In the genomic region with DNA sequence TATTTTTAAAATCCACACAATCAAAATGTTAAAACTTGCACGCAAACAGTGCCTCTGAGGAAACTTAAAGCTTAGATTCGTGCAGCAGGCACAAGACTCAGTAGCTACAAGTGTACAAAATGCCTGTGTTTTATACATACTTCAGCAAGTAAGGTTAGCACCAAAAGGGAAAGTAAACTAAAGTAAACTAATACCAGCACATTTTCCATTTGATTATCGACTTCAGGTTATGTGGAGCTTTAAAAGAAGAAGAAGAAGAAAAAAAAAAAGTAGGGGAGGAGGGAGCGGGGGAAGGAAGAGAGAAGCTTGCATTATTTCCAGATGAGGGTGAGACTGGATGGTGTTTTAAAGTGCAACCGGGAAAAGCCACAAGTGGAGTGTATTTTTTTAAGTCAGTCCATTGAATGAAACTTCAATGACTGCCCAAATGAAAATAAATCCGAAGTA, we compare ENCODE assay signal across 1 cellular context.
TF ChIP-seq lines count a peak whose summit lies in the region.

No MANE protein-coding gene starts in this region.

TF ChIP-seq in IMR-90, 13 proteins besides CTCF, POLR2A, EP300 and RAD21 (continued from another document):
- TF ChIP-seq, protein P1, sequence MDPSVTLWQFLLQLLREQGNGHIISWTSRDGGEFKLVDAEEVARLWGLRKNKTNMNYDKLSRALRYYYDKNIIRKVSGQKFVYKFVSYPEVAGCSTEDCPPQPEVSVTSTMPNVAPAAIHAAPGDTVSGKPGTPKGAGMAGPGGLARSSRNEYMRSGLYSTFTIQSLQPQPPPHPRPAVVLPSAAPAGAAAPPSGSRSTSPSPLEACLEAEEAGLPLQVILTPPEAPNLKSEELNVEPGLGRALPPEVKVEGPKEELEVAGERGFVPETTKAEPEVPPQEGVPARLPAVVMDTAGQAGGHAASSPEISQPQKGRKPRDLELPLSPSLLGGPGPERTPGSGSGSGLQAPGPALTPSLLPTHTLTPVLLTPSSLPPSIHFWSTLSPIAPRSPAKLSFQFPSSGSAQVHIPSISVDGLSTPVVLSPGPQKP (IDR thresholded peaks at IDR 0.05; ENCODE audit: borderline replicate concordance, low read depth, low read length), result no peak
- TF ChIP-seq MAZ (IDR thresholded peaks at IDR 0.05; ENCODE audit: borderline replicate concordance, low read depth, low read length), result no peak
- TF ChIP-seq BHLHE40 (IDR thresholded peaks at IDR 0.05; ENCODE audit: low read depth, low read length), result no peak
- TF ChIP-seq NFE2L2 (IDR thresholded peaks at IDR 0.05; ENCODE audit: low read depth, low read length), result no peak
- TF ChIP-seq CHD1 (IDR thresholded peaks at IDR 0.05; ENCODE audit: low read depth, low read length), result no peak; the same call in 1 of the 2 replicates
- TF ChIP-seq, protein P2, sequence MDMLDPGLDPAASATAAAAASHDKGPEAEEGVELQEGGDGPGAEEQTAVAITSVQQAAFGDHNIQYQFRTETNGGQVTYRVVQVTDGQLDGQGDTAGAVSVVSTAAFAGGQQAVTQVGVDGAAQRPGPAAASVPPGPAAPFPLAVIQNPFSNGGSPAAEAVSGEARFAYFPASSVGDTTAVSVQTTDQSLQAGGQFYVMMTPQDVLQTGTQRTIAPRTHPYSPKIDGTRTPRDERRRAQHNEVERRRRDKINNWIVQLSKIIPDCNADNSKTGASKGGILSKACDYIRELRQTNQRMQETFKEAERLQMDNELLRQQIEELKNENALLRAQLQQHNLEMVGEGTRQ (IDR thresholded peaks at IDR 0.05; ENCODE audit: low read depth, low read length), result no peak
- no peak for TF ChIP-seq FOS (IDR thresholded peaks at IDR 0.05; ENCODE audit: low read depth, low read length)
- TF ChIP-seq RCOR1 (IDR thresholded peaks at IDR 0.05; ENCODE audit: insufficient replicate concordance, low read length), result no peak
- TF ChIP-seq RFX5 (IDR thresholded peaks at IDR 0.05; ENCODE audit: low read depth, low read length), result no peak
- TF ChIP-seq SMC3 (IDR thresholded peaks at IDR 0.05; ENCODE audit: low read depth, low read length), result no peak
- TF ChIP-seq MAFK (IDR thresholded peaks at IDR 0.05; ENCODE audit: low read depth, low read length), result no peak
